In genomic region chr10:110672580-110672919, GRCh38 we compare ENCODE assay signal across 8 cellular contexts. TPM values are rescaled to one million over a fixed set of nuclear protein-coding genes. Genes with fewer than 3 reads are reported as not detected.
A peak's percentile ranks its signal among the peaks of the same experiment; 100 is the strongest.
DNase-seq lines count a peak whose midpoint lies in the region; ATAC-seq and TF ChIP-seq lines count a peak whose summit lies in the region.

No MANE protein-coding gene starts in this region.

- no peaks in the 10 kb centered on the region for H3K79me2 ChIP-seq in OCI-LY7 (ENCODE audit: insufficient read depth, low read depth, low read length)

- DNase-seq in CD4-positive, alpha-beta T cell = no peak
- DNase-seq in OCI-LY7 (ENCODE audit: low spot score) (no peak), fibroblast of mammary gland (ENCODE audit: low read depth) (no peak), prostate gland (ENCODE audit: low spot score) (no peak), globus pallidus (ENCODE audit: low spot score) (no peak), H4 (ENCODE audit: low spot score) (no peak), GM03348 (ENCODE audit: low spot score) (no peak)

- H3K9me3 Mint-ChIP-seq in CD4-positive, alpha-beta T cell = no peaks in the 10 kb centered on the region

- no peaks in the 10 kb centered on the region for H3K9me2 ChIP-seq in OCI-LY7 (ENCODE audit: insufficient read depth, low read length)

- no peaks in the 10 kb centered on the region for H3K9me3 ChIP-seq in CD4-positive, alpha-beta T cell (ENCODE audit: control insufficient read depth, low read length)
- H3K9me3 ChIP-seq in OCI-LY7 (ENCODE audit: low read length) = no peaks in the 10 kb centered on the region
- H3K9me3 ChIP-seq in prostate gland = no peaks in the 10 kb centered on the region

- peak overlapping the region; percentile 92 for H3K4me3 Mint-ChIP-seq in CD4-positive, alpha-beta T cell

- CTCF ChIA-PET in CD4-positive, alpha-beta T cell (lab: Charles Lee) = interaction anchor here (0.6 to 2.2 kb wide), 20 partner anchors 8 to 717 kb away, joined by 3 to 13 read pairs (median 4); partner anchors contain the start of genes BBIP1, PDCD4 and SHOC2
- CTCF ChIA-PET in OCI-LY7 (lab: Charles Lee; ENCODE audit: unreplicated experiment) = interaction anchor here (0.8 to 2.5 kb wide), 5 partner anchors 8 to 68 kb away, joined by 3 to 10 read pairs (median 3); no protein-coding TSS in a partner anchor

- H4K20me1 ChIP-seq in OCI-LY7 (ENCODE audit: insufficient read depth, low read length) = no peaks in the 10 kb centered on the region

- peak; percentile 26 for ATAC-seq in CD4-positive, alpha-beta T cell (ENCODE audit: poor library complexity)
- ATAC-seq in GM21786 (IDR thresholded peaks at IDR 0.05; ENCODE audit: unreplicated experiment) = peak; percentile 13

- peak overlapping the region; percentile 69 for H3K27ac Mint-ChIP-seq in CD4-positive, alpha-beta T cell

- peak overlapping the region; percentile 69 for H3K4me2 ChIP-seq in OCI-LY7 (ENCODE audit: low read length)

- TF ChIP-seq CTCF in CD4-positive, alpha-beta T cell (IDR thresholded peaks at IDR 0.05) = no peak
- no peak; the same call in 1 of the 2 replicates for TF ChIP-seq CTCF in OCI-LY7 (conservative IDR thresholded peaks at IDR 0.05; ENCODE audit: low read length)
- no peak for TF ChIP-seq CTCF in fibroblast of mammary gland (conservative IDR thresholded peaks at IDR 0.05; ENCODE audit: control insufficient read depth, insufficient read depth, low read depth, low read length)
- TF ChIP-seq CTCF in prostate gland (IDR thresholded peaks at IDR 0.05) = no peak

- H3K4me3 ChIP-seq in OCI-LY7 (ENCODE audit: low read depth, low read length, poor library complexity, severe bottlenecking) = peak overlapping the region; percentile 71
- H3K4me3 ChIP-seq in fibroblast of mammary gland (ENCODE audit: control insufficient read depth, low read depth, low read length) = peak overlapping the region; percentile 68
- H3K4me3 ChIP-seq in prostate gland = peak overlapping the region; percentile 28 to 40

- H3K27ac ChIP-seq in CD4-positive, alpha-beta T cell (ENCODE audit: low read depth, low read length) = peak overlapping the region; percentile 16
- H3K27ac ChIP-seq in OCI-LY7 (ENCODE audit: low read depth, low read length, poor library complexity, severe bottlenecking) (peak overlapping the region; percentile 73), prostate gland (no peak overlapping the region)

- 5% methylated on average over 12 of the region's 12 CpGs for WGBS in prostate gland

- POLR2A ChIA-PET in CD4-positive, alpha-beta T cell (lab: Charles Lee) = interaction anchor here (0.6 to 1.5 kb wide), 9 partner anchors 10 to 462 kb away, joined by 3 to 5 read pairs (median 3); partner anchors contain the start of genes BBIP1, PDCD4 and SHOC2
- POLR2A ChIA-PET in OCI-LY7 (lab: Charles Lee) = interaction anchor here (0.5 to 2.5 kb wide), 22 partner anchors 10 to 366 kb away, joined by 3 to 16 read pairs (median 4); no protein-coding TSS in a partner anchor

- H3K36me3 Mint-ChIP-seq in CD4-positive, alpha-beta T cell (ENCODE audit: low read depth) = no peaks in the 10 kb centered on the region

- H2AFZ ChIP-seq in OCI-LY7 (ENCODE audit: low read length) = peak overlapping the region; percentile 87

- peaks cover 6% of the 10 kb centered on the region for H3K4me1 Mint-ChIP-seq in CD4-positive, alpha-beta T cell (ENCODE audit: low read depth)

- H3K4me1 ChIP-seq in OCI-LY7 (ENCODE audit: insufficient read depth, low read length, poor library complexity, severe bottlenecking) (peaks cover 17% of the 10 kb centered on the region), prostate gland (replicated peaks) (no peaks in the 10 kb centered on the region)

- intact Hi-C loops in CD4-positive, alpha-beta T cell (cut with DNase I, micrococcal nuclease) = no loop called here
- intact Hi-C loops in OCI-LY7 (cut with micrococcal nuclease; ENCODE audit: unreplicated experiment) = loop anchor here (1.0 to 5.0 kb wide), 4 partner anchors 22 to 365 kb away; no protein-coding TSS in a partner anchor
- intact Hi-C loops in prostate gland (cut with DNase I) = loop anchor here (5.0 kb wide), 1 partner anchor 60 kb away; no protein-coding TSS in a partner anchor

- H3K27me3 ChIP-seq in CD4-positive, alpha-beta T cell (ENCODE audit: control insufficient read depth, insufficient read depth, low read length) = no peaks in the 10 kb centered on the region
- no peaks in the 10 kb centered on the region for H3K27me3 ChIP-seq in prostate gland (replicated peaks; ENCODE audit: insufficient read depth)

- no peaks in the 10 kb centered on the region for H3K27me3 Mint-ChIP-seq in CD4-positive, alpha-beta T cell

- H3K36me3 ChIP-seq in OCI-LY7 (ENCODE audit: insufficient read depth, low read length) (no peaks in the 10 kb centered on the region), prostate gland (no peaks in the 10 kb centered on the region)

- TF ChIP-seq POLR2A in prostate gland (IDR thresholded peaks at IDR 0.05) = no peak

- TSS peak; percentile 85 for BruUV-seq in OCI-LY7 (replicated peaks; lab: Mats Ljungman, UMichigan)

RNA-seq across cellular contexts. Expression of gene RBM20, which starts 28.4 kb away (rescaled TPM):
- 1 to 10 TPM in 1 of 2 experiments, under 1 TPM in 1; 0.91 to 1.1 TPM for total RNA-seq in CD4-positive, alpha-beta T cell
- 0.35 and 0.82 TPM in 2 replicates for total RNA-seq in OCI-LY7 (2014; rRNA removed; shearing (Covaris generic))
- total RNA-seq in OCI-LY7 (2022) = 1.0 and 1.4 TPM in 2 replicates
- total RNA-seq in prostate gland = 1 to 10 TPM in 1 of 2 donors, under 1 TPM in 1; 0.41 to 2.8 TPM
- 4.2 and 4.6 TPM in 2 replicates for total RNA-seq in H4 (2014; rRNA removed; shearing (Covaris generic))

Comparison
In these comparisons a context has a peak if more than half of its experiments do, and no peak if none do; other contexts are left out.
1. H3K27ac ChIP-seq: peak in CD4-positive, alpha-beta T cell (single experiment) and OCI-LY7 (single experiment); none in prostate gland (0 of 2).
2. intact Hi-C loops: an anchor here in OCI-LY7 (1.0 to 5.0 kb wide) and prostate gland (5.0 kb wide); none called in CD4-positive, alpha-beta T cell.
3. Peak in every context shown above with its lines, with median percentiles within 50 percentile points of each other: H3K4me3 ChIP-seq.